ENCODE assay signal across 9 cellular contexts in the genomic region with DNA sequence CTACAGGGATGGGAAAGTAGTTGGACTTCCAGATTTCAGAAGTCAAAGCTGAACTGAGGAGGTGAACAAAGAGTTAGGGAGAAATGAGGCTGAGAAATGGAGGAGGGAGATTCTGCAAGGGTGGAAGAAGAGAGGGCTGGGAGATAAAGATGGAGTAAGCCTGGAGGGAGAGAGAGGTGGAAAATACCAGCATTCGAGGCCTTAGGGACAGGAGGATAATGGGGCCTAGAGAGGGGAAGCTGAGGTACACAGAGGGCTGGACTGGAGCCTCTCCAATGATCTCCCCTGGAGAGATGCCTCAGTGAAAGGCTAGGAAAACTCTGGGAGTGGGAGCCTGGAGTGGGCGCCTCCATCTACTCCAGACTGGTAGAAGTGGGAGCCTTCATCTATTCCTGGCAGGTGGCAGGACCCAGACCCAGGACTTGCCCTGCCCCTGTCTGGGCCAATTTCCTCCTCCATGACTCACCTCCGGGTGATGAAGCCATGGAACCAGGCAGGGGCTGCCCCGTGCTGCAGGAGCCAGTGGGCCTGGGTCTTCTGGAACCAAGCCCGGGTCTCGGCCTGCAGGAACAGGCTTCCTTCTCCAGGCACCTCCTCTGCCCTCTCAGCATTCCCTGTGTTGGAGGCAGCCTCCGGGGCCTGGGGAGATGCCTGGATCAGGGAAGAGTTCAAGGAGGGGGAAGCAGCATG. TPM values are rescaled to one million over a fixed set of nuclear protein-coding genes. Genes with fewer than 3 reads are reported as not detected.
DNase-seq lines count a peak whose midpoint lies in the region; ATAC-seq and TF ChIP-seq lines count a peak whose summit lies in the region.
"Had no signal": no experiment of that assay in that cellular context is flagged by ENCODE, and none has a peak within 500 bp of the region (broad histone marks: within the 10 kb centered on the region; RNA-seq: fewer than 3 reads in every experiment).

No MANE protein-coding gene starts in this region.

- in situ Hi-C loops in IMR-90 (cut with MboI; ENCODE audit: low sequenced_read_pairs) = no loop called here

- H3K9ac ChIP-seq in IMR-90 (ENCODE audit: low read depth, low read length) = no peak overlapping the region

- POLR2A ChIA-PET in IMR-90 (lab: Charles Lee; ENCODE audit: unreplicated experiment) = interaction anchor here (0.5 kb wide), 2 partner anchors 73 to 149 kb away, joined by 6 to 8 read pairs; no protein-coding TSS in a partner anchor

- dilution Hi-C loops in IMR-90 (cut with HindIII; ENCODE audit: low sequenced_read_pairs, unreplicated experiment) = no loop called here

- H2AK5ac ChIP-seq in IMR-90 (ENCODE audit: low read depth, low read length) = no peak overlapping the region

- TF ChIP-seq CTCF in IMR-90 (conservative IDR thresholded peaks at IDR 0.05; ENCODE audit: low read depth, low read length) = no peak
- TF ChIP-seq CTCF in right atrium auricular region (IDR thresholded peaks at IDR 0.05) = no peak

- no peak overlapping the region for H2BK15ac ChIP-seq in IMR-90 (ENCODE audit: low read depth, low read length)

- 58% methylated on average over 2 of the region's 7 CpGs; no CpG with 5 or more reads in 1 of the 2 experiments for WGBS in IMR-90 (ENCODE audit: extremely low coverage in 2 of 2, insufficient read length in 1 of 2), 2 experiments

- no peak overlapping the region for H4K5ac ChIP-seq in IMR-90 (ENCODE audit: low read depth, low read length)

- H3K23ac ChIP-seq in IMR-90 (ENCODE audit: low read depth, low read length) = no peak overlapping the region

- CTCF ChIA-PET in IMR-90 (lab: Yijun Ruan, JAX) = interaction anchor here (0.7 kb wide), 1 partner anchor 8 kb away, joined by 3 read pairs; no protein-coding TSS in a partner anchor

- H3K36me3 ChIP-seq in IMR-90 (ENCODE audit: control insufficient read depth, insufficient read depth, low read length) = no peaks in the 10 kb centered on the region
- no peaks in the 10 kb centered on the region for H3K36me3 ChIP-seq in right atrium auricular region
- H3K36me3 ChIP-seq: neutrophil had no signal

- peaks cover 14% of the 10 kb centered on the region for H3K4me1 ChIP-seq in IMR-90 (ENCODE audit: control insufficient read depth, insufficient read depth, low read length)
- H3K4me1 ChIP-seq in right atrium auricular region = peaks cover 0 to 27% of the 10 kb centered on the region in 2 donors

- H2AK9ac ChIP-seq in IMR-90 (replicated peaks; ENCODE audit: low read depth, low read length, poor library complexity) = no peak overlapping the region

- H4K8ac ChIP-seq in IMR-90 (ENCODE audit: low read depth in 2 of 2, low read length in 2 of 2) = no peak overlapping the region

- H3K4ac ChIP-seq in IMR-90 (ENCODE audit: low read depth, low read length) = no peak overlapping the region

- H3K14ac ChIP-seq in IMR-90 (replicated peaks; ENCODE audit: low read depth, low read length) = no peak overlapping the region

- H4K20me1 ChIP-seq in IMR-90 (ENCODE audit: insufficient read depth, low read length) = no peaks in the 10 kb centered on the region; the same call in 1 of the 2 replicates

- H3K27me3 ChIP-seq in IMR-90 (ENCODE audit: control insufficient read depth, insufficient read depth, low read length) (peaks cover 35% of the 10 kb centered on the region), right atrium auricular region (no peaks in the 10 kb centered on the region)

- H2AFZ ChIP-seq in IMR-90 (replicated peaks; ENCODE audit: low read length, poor library complexity) = no peak overlapping the region

- DNase-seq in IMR-90 (no peak), activated T-cell treated with anti-CD3 and anti-CD28 coated beads for 4 hours (peak; percentile 43), right atrium auricular region (ENCODE audit: low spot score) (no peak), caudate nucleus (lab: John Stamatoyannopoulos, UW) (no peak), nucleus accumbens (lab: John Stamatoyannopoulos, UW) (no peak), NCI-H2196 (lab: John Stamatoyannopoulos, UW; ENCODE audit: unreplicated experiment) (no peak), head of caudate nucleus (no peak)
- DNase-seq in stimulated activated CD4-positive, alpha-beta T cell treated with anti-CD3 and anti-CD28 coated beads, Interleukin-2, amount 100 ng/mL, for 24 hours = peak; percentile 48 to 59

- H3K4me3 ChIP-seq in IMR-90 (ENCODE audit: insufficient read depth, low read depth, low read length) (no peak overlapping the region), right atrium auricular region (peak overlapping the region in 1 of 2 donors; percentile 46)

- H2BK120ac ChIP-seq in IMR-90 (ENCODE audit: low read depth, low read length) = no peak overlapping the region

- H3K18ac ChIP-seq in IMR-90 (ENCODE audit: low read depth, low read length) = no peak overlapping the region

- no peaks in the 10 kb centered on the region for H3K79me1 ChIP-seq in IMR-90 (ENCODE audit: low read depth in 1 of 2, low read length in 2 of 2)

- H3K4me2 ChIP-seq in IMR-90 (ENCODE audit: low read depth, low read length) = no peak overlapping the region

- H3K27ac ChIP-seq in IMR-90 (ENCODE audit: insufficient read depth, low read length) (no peak overlapping the region), right atrium auricular region (peak overlapping the region; percentile 71 to 78), caudate nucleus (ENCODE audit: low read depth, low read length) (no peak overlapping the region)
- H3K27ac ChIP-seq: neutrophil had no signal

- H3K9me3 ChIP-seq in IMR-90 (ENCODE audit: control insufficient read depth, insufficient read depth, low read length) = no peaks in the 10 kb centered on the region
- H3K9me3 ChIP-seq in right atrium auricular region = no peaks in the 10 kb centered on the region
- H3K9me3 ChIP-seq: neutrophil had no signal

- no peak for ATAC-seq in IMR-90 (ENCODE audit: low read depth)

- no peak for TF ChIP-seq RAD21 in IMR-90 (IDR thresholded peaks at IDR 0.05; ENCODE audit: low read length)

- no peaks in the 10 kb centered on the region; the same call in 1 of the 2 replicates for H3K9me1 ChIP-seq in IMR-90 (ENCODE audit: insufficient read depth, low read length)

- TF ChIP-seq POLR2A in IMR-90 (IDR thresholded peaks at IDR 0.05; ENCODE audit: low read depth, low read length) = no peak

- BruUV-seq in IMR-90 (replicated peaks; lab: Mats Ljungman, UMichigan) = no TSS peak

- H2BK5ac ChIP-seq in IMR-90 (ENCODE audit: low read depth, low read length, poor library complexity, severe bottlenecking) = no peak overlapping the region

- H3K56ac ChIP-seq in IMR-90 (ENCODE audit: extremely low read depth, insufficient read depth, low read length) = no peak overlapping the region

- intact Hi-C loops in IMR-90 (cut with micrococcal nuclease) (no loop called here), head of caudate nucleus (cut with DNase I) (no loop called here)

- no peak overlapping the region for H2BK20ac ChIP-seq in IMR-90 (ENCODE audit: low read depth, low read length)

- H4K91ac ChIP-seq in IMR-90 (ENCODE audit: insufficient read depth, low read depth, low read length) = no peak overlapping the region

TF ChIP-seq in IMR-90, 13 proteins besides CTCF, POLR2A, EP300 and RAD21:
- TF ChIP-seq, protein P1, sequence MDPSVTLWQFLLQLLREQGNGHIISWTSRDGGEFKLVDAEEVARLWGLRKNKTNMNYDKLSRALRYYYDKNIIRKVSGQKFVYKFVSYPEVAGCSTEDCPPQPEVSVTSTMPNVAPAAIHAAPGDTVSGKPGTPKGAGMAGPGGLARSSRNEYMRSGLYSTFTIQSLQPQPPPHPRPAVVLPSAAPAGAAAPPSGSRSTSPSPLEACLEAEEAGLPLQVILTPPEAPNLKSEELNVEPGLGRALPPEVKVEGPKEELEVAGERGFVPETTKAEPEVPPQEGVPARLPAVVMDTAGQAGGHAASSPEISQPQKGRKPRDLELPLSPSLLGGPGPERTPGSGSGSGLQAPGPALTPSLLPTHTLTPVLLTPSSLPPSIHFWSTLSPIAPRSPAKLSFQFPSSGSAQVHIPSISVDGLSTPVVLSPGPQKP (IDR thresholded peaks at IDR 0.05; ENCODE audit: borderline replicate concordance, low read depth, low read length) = no peak
- TF ChIP-seq BHLHE40 (IDR thresholded peaks at IDR 0.05; ENCODE audit: low read depth, low read length) = no peak
- TF ChIP-seq FOS (IDR thresholded peaks at IDR 0.05; ENCODE audit: low read depth, low read length) = 0 out of 2 replicates have a peak, but pooled peaks have one; percentile 11
- TF ChIP-seq RCOR1 (IDR thresholded peaks at IDR 0.05; ENCODE audit: insufficient replicate concordance, low read length) = no peak
- TF ChIP-seq MAZ (IDR thresholded peaks at IDR 0.05; ENCODE audit: borderline replicate concordance, low read depth, low read length) = no peak
TF ChIP-seq in IMR-90: peak in this region for 1.

RNA-seq across cellular contexts. Expression of a gene that starts 1.9 kb away (rescaled TPM):
- 0.28 TPM in 1 of 2 replicates, not detected in the other for total RNA-seq in IMR-90 (2012; rRNA removed)
- 0.23 TPM in 1 of 2 replicates, not detected in the other for polyA plus RNA-seq in IMR-90 (2012; rRNA removed)
- 0.14 TPM in 1 of 2 replicates, not detected in the other for polyA plus RNA-seq in IMR-90 (2012; cell fraction: cytosol; rRNA removed)
- 0.45 and 1.4 TPM in 2 replicates for polyA plus RNA-seq in IMR-90 (2012; cell fraction: nucleus; rRNA removed; ENCODE audit: low replicate concordance)
- total RNA-seq in right atrium auricular region = under 1 TPM; 0.30 to 0.98 TPM

RNA-seq across cellular contexts. Expression of a gene that starts 44.2 kb away (rescaled TPM):
- not detected in 2 replicates for total RNA-seq in IMR-90 (2012; rRNA removed)
- polyA plus RNA-seq in IMR-90 (2012; rRNA removed) = not detected in 2 replicates
- not detected in 2 replicates for polyA plus RNA-seq in IMR-90 (2012; cell fraction: cytosol; rRNA removed)
- not detected in 2 replicates for polyA plus RNA-seq in IMR-90 (2012; cell fraction: nucleus; rRNA removed; ENCODE audit: low replicate concordance)
- total RNA-seq in right atrium auricular region = not detected

RNA-seq across cellular contexts. Expression of a gene that starts 45.9 kb away (rescaled TPM):
- total RNA-seq in IMR-90 (2012; rRNA removed) (not detected in 2 replicates), right atrium auricular region (1 to 10 TPM in 1 of 2 donors, under 1 TPM in 1; 0.43 to 1.7 TPM)
- 0.03 TPM in 1 of 2 replicates, not detected in the other for polyA plus RNA-seq in IMR-90 (2012; rRNA removed)
- polyA plus RNA-seq in IMR-90 (2012; cell fraction: cytosol; rRNA removed) = 0.02 TPM in 1 of 2 replicates, not detected in the other
- polyA plus RNA-seq in IMR-90 (2012; cell fraction: nucleus; rRNA removed; ENCODE audit: low replicate concordance) = 0.07 and 0.11 TPM in 2 replicates

RNA-seq across cellular contexts. Expression of a gene that starts 47.4 kb away (rescaled TPM):
- total RNA-seq in IMR-90 (2012; rRNA removed) (10.6 and 14.7 TPM in 2 replicates), right atrium auricular region (10 to 100 TPM; 29.8 to 34.3 TPM)
- polyA plus RNA-seq in IMR-90 (2012; rRNA removed) = 52.4 and 59.6 TPM in 2 replicates
- polyA plus RNA-seq in IMR-90 (2012; cell fraction: cytosol; rRNA removed) = 40.8 and 89.5 TPM in 2 replicates
- 36.4 and 48.1 TPM in 2 replicates for polyA plus RNA-seq in IMR-90 (2012; cell fraction: nucleus; rRNA removed; ENCODE audit: low replicate concordance)

Comparison
In these comparisons a context has a peak if more than half of its experiments do, and no peak if none do; other contexts are left out.
1. DNase-seq: peak in activated T-cell treated with anti-CD3 and anti-CD28 coated beads for 4 hours (single experiment) and stimulated activated CD4-positive, alpha-beta T cell treated with anti-CD3 and anti-CD28 coated beads, Interleukin-2, amount 100 ng/mL, for 24 hours (2 of 2); none in IMR-90 (single experiment), right atrium auricular region (single experiment), caudate nucleus (0 of 61), nucleus accumbens (0 of 56), NCI-H2196 (single experiment) and head of caudate nucleus (0 of 42).
2. H3K27ac ChIP-seq: peak in right atrium auricular region (2 of 2); none in IMR-90 (single experiment) and caudate nucleus (single experiment).